Comparison of ENCODE assay signal across 9 cellular contexts in genomic region chr17:29619251-29619650, GRCh38. TPM values are rescaled to one million over a fixed set of nuclear protein-coding genes. Genes with fewer than 3 reads are reported as not detected.
DNase-seq lines count a peak whose midpoint lies in the region; ATAC-seq and TF ChIP-seq lines count a peak whose summit lies in the region.
"Had no signal": no experiment of that assay in that cellular context is flagged by ENCODE, and none has a peak within 500 bp of the region (broad histone marks: within the 10 kb centered on the region; RNA-seq: fewer than 3 reads in every experiment).

No MANE protein-coding gene starts in this region.

- TF ChIP-seq CTCF in AG10803 (conservative IDR thresholded peaks at IDR 0.05; ENCODE audit: low read length), result peak; percentile 31
- peak; percentile 36 for TF ChIP-seq CTCF in GM12874 (IDR thresholded peaks at IDR 0.05; ENCODE audit: insufficient read depth, low read depth, low read length)

- H3K4me3 Mint-ChIP-seq in activated T-cell treated with anti-CD3 and anti-CD28 coated beads, Interleukin-2, amount 50 U/mL, for 24 hours, result no peak overlapping the region
- no peak overlapping the region for H3K4me3 Mint-ChIP-seq in activated naive CD8-positive, alpha-beta T cell treated with anti-CD3 and anti-CD28 coated beads, Interleukin-2, amount 50 U/mL, for 24 hours

- DNase-seq in AG10803 (ENCODE audit: low read depth) (peak; percentile 37), SK-MEL-5 (ENCODE audit: low read depth, low spot score) (peak; percentile 63), left cardiac atrium (peak; percentile 46), GOT3 (lab: John Stamatoyannopoulos, UW) (no peak), glomerular visceral epithelial cell (ENCODE audit: extremely low spot score) (no peak)
- DNase-seq in activated T-cell treated with anti-CD3 and anti-CD28 coated beads, Interleukin-2, amount 50 U/mL, for 24 hours, result no peak
- no peak for DNase-seq in activated naive CD8-positive, alpha-beta T cell treated with anti-CD3 and anti-CD28 coated beads, Interleukin-2, amount 50 U/mL, for 24 hours
- DNase-seq: T1000 had no signal

- peaks cover 5% of the 10 kb centered on the region for H3K27me3 Mint-ChIP-seq in activated T-cell treated with anti-CD3 and anti-CD28 coated beads, Interleukin-2, amount 50 U/mL, for 24 hours
- no peaks in the 10 kb centered on the region for H3K27me3 Mint-ChIP-seq in activated naive CD8-positive, alpha-beta T cell treated with anti-CD3 and anti-CD28 coated beads, Interleukin-2, amount 50 U/mL, for 24 hours

- no peak overlapping the region for H3K4me3 ChIP-seq in AG10803 (ENCODE audit: low read length)

- H3K27ac Mint-ChIP-seq in activated T-cell treated with anti-CD3 and anti-CD28 coated beads, Interleukin-2, amount 50 U/mL, for 24 hours, result no peak overlapping the region
- no peak overlapping the region for H3K27ac Mint-ChIP-seq in activated naive CD8-positive, alpha-beta T cell treated with anti-CD3 and anti-CD28 coated beads, Interleukin-2, amount 50 U/mL, for 24 hours

- intact Hi-C loops in left cardiac atrium (cut with DNase I), result loop anchor here in 1 of 2 donors (10.0 kb wide), 1 partner anchor 306 kb away; no protein-coding TSS in a partner anchor

- no peaks in the 10 kb centered on the region for H3K9me3 Mint-ChIP-seq in activated T-cell treated with anti-CD3 and anti-CD28 coated beads, Interleukin-2, amount 50 U/mL, for 24 hours
- no peaks in the 10 kb centered on the region for H3K9me3 Mint-ChIP-seq in activated naive CD8-positive, alpha-beta T cell treated with anti-CD3 and anti-CD28 coated beads, Interleukin-2, amount 50 U/mL, for 24 hours

- peak; percentile 14 to 34 for ATAC-seq in left cardiac atrium
- no peak for ATAC-seq in activated naive CD8-positive, alpha-beta T cell treated with anti-CD3 and anti-CD28 coated beads, Interleukin-2, amount 50 U/mL, for 24 hours

- no peaks in the 10 kb centered on the region for H3K36me3 Mint-ChIP-seq in activated T-cell treated with anti-CD3 and anti-CD28 coated beads, Interleukin-2, amount 50 U/mL, for 24 hours (ENCODE audit: low read depth)
- no peaks in the 10 kb centered on the region for H3K36me3 Mint-ChIP-seq in activated naive CD8-positive, alpha-beta T cell treated with anti-CD3 and anti-CD28 coated beads, Interleukin-2, amount 50 U/mL, for 24 hours (ENCODE audit: low read depth)

- H3K4me1 Mint-ChIP-seq in activated T-cell treated with anti-CD3 and anti-CD28 coated beads, Interleukin-2, amount 50 U/mL, for 24 hours (ENCODE audit: low read depth), result peaks cover 64% of the 10 kb centered on the region
- peaks cover 62% of the 10 kb centered on the region for H3K4me1 Mint-ChIP-seq in activated naive CD8-positive, alpha-beta T cell treated with anti-CD3 and anti-CD28 coated beads, Interleukin-2, amount 50 U/mL, for 24 hours

- in situ Hi-C loops in SK-MEL-5 (cut with HindIII; ENCODE audit: low pct_unique_long_range_greater_than_20kb, low sequenced_read_pairs), result no loop called here

RNA-seq across cellular contexts. Expression of gene CORO6, which starts 3.5 kb away (rescaled TPM):
- total RNA-seq in SK-MEL-5 (2014; rRNA removed; shearing (Covaris generic)), result 0.13 and 0.21 TPM in 2 replicates
- 0.07 and 0.08 TPM in 2 replicates for polyA plus RNA-seq in SK-MEL-5 (2015; cell fraction: cytosol; rRNA removed)
- polyA plus RNA-seq in SK-MEL-5 (2015; cell fraction: nucleus; rRNA removed), result 7.9 and 10.8 TPM in 2 replicates
- total RNA-seq in left cardiac atrium, result 10 to 100 TPM; 67.0 to 82.1 TPM

RNA-seq across cellular contexts. Expression of gene ANKRD13B, which starts 26.3 kb away (rescaled TPM):
- total RNA-seq in SK-MEL-5 (2014; rRNA removed; shearing (Covaris generic)), result 3.0 and 5.3 TPM in 2 replicates
- 9.4 and 10.3 TPM in 2 replicates for polyA plus RNA-seq in SK-MEL-5 (2015; cell fraction: cytosol; rRNA removed)
- 49.9 and 69.6 TPM in 2 replicates for polyA plus RNA-seq in SK-MEL-5 (2015; cell fraction: nucleus; rRNA removed)
- 10 to 100 TPM in 1 of 2 donors, 1 to 10 TPM in 1; 8.1 to 10.5 TPM for total RNA-seq in left cardiac atrium

RNA-seq across cellular contexts. Expression of gene GIT1, which starts 29.8 kb away (rescaled TPM):
- 32.0 and 36.6 TPM in 2 replicates for total RNA-seq in SK-MEL-5 (2014; rRNA removed; shearing (Covaris generic))
- polyA plus RNA-seq in SK-MEL-5 (2015; cell fraction: cytosol; rRNA removed), result 86.2 and 108 TPM in 2 replicates
- 120 and 125 TPM in 2 replicates for polyA plus RNA-seq in SK-MEL-5 (2015; cell fraction: nucleus; rRNA removed)
- 10 to 100 TPM; 30.8 to 44.0 TPM for total RNA-seq in left cardiac atrium

RNA-seq across cellular contexts. Expression of gene TP53I13, which starts 50.8 kb away (rescaled TPM):
- total RNA-seq in SK-MEL-5 (2014; rRNA removed; shearing (Covaris generic)), result 54.9 and 71.5 TPM in 2 replicates
- polyA plus RNA-seq in SK-MEL-5 (2015; cell fraction: cytosol; rRNA removed), result 96.2 and 112 TPM in 2 replicates
- polyA plus RNA-seq in SK-MEL-5 (2015; cell fraction: nucleus; rRNA removed), result 56.2 and 78.7 TPM in 2 replicates
- total RNA-seq in left cardiac atrium, result 10 to 100 TPM; 42.0 to 48.8 TPM

RNA-seq across cellular contexts. Expression of gene ABHD15, which starts 52.4 kb away (rescaled TPM):
- total RNA-seq in SK-MEL-5 (2014; rRNA removed; shearing (Covaris generic)), result 11.5 and 12.4 TPM in 2 replicates
- polyA plus RNA-seq in SK-MEL-5 (2015; cell fraction: cytosol; rRNA removed), result 15.2 and 15.5 TPM in 2 replicates
- polyA plus RNA-seq in SK-MEL-5 (2015; cell fraction: nucleus; rRNA removed), result 7.3 and 10.2 TPM in 2 replicates
- total RNA-seq in left cardiac atrium, result 10 to 100 TPM in 1 of 2 donors, 1 to 10 TPM in 1; 8.3 to 11.6 TPM

Comparison
In these comparisons a context has a peak if more than half of its experiments do, and no peak if none do; other contexts are left out.
1. DNase-seq: peak in AG10803 (single experiment), SK-MEL-5 (single experiment) and left cardiac atrium (single experiment); none in activated T-cell treated with anti-CD3 and anti-CD28 coated beads, Interleukin-2, amount 50 U/mL, for 24 hours (single experiment), GOT3 (single experiment), glomerular visceral epithelial cell (single experiment) and activated naive CD8-positive, alpha-beta T cell treated with anti-CD3 and anti-CD28 coated beads, Interleukin-2, amount 50 U/mL, for 24 hours (single experiment).
2. RNA of gene CORO6, which starts 3.5 kb away (total RNA-seq): 67.0 to 82.1 TPM in left cardiac atrium; 0.13 to 0.21 TPM in SK-MEL-5; every median in the first group is over 10 times any median in the second.